In the genomic region with DNA sequence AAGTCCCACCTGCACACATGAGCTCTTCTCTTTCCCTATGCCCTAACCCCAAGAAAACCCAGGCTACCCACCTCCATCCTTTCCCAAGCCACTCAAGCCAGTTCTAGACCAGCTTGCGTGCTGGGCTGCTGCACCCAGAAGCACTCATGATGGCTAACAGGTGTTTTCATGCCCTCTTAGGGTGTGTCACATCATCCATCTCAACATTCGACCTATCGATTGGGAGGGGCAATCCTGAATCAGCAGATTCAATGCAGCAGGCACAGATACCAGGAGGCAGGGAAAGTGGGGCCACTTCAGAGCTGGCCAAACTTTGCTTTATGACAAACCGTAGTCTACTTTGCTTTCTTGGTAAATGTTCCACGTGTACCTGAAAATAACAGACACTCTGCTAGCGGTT, we compare ENCODE assay signal across 25 cellular contexts. TPM values are rescaled to one million over a fixed set of nuclear protein-coding genes. Genes with fewer than 3 reads are reported as not detected.
"Had no signal": no experiment of that assay in that cellular context is flagged by ENCODE, and none has a peak within 500 bp of the region (broad histone marks: within the 10 kb centered on the region; RNA-seq: fewer than 3 reads in every experiment).

No MANE protein-coding gene starts in this region.

- H3K27ac Mint-ChIP-seq: nephron progenitor cell; stimulated activated naive B cell treated with anti-CD40 and anti-IgM and Interleukin-4, amounts not matched to agents 10 μg/mL and 1 μg/mL and 100 μg/mL, for 72 hours; stimulated activated naive CD8-positive, alpha-beta T cell treated with anti-CD3 and anti-CD28 coated beads, Interleukin-15, amount 100 ng/mL, for 72 hours had no signal

- H3K27me3 ChIP-seq: hepatocyte, testis, tibial nerve, upper lobe of right lung, vagina had no signal

- H3K4me1 Mint-ChIP-seq: nephron progenitor cell; stimulated activated naive B cell treated with anti-CD40 and anti-IgM and Interleukin-4, amounts not matched to agents 10 μg/mL and 1 μg/mL and 100 μg/mL, for 72 hours had no signal

- H3K4me3 ChIP-seq: dorsolateral prefrontal cortex, hepatocyte, lung, sigmoid colon, skin epidermis, testis, tibial nerve, upper lobe of right lung, vagina had no signal

- H3K36me3 ChIP-seq: sigmoid colon, tibial nerve, upper lobe of right lung, vagina had no signal

- H3K9me3 ChIP-seq: testis, upper lobe of right lung had no signal

- ATAC-seq: left colon; left ventricle myocardium superior; stimulated activated naive B cell treated with anti-CD40 and anti-IgM and Interleukin-4, amounts not matched to agents 10 μg/mL and 1 μg/mL and 100 μg/mL, for 72 hours; stimulated activated naive CD8-positive, alpha-beta T cell treated with anti-CD3 and anti-CD28 coated beads, Interleukin-15, amount 100 ng/mL, for 72 hours; upper lobe of right lung had no signal

- H3K27me3 Mint-ChIP-seq: stimulated activated naive CD8-positive, alpha-beta T cell treated with anti-CD3 and anti-CD28 coated beads, Interleukin-15, amount 100 ng/mL, for 72 hours had no signal

- H3K4me3 Mint-ChIP-seq: nephron progenitor cell; stimulated activated naive B cell treated with anti-CD40 and anti-IgM and Interleukin-4, amounts not matched to agents 10 μg/mL and 1 μg/mL and 100 μg/mL, for 72 hours; stimulated activated naive CD8-positive, alpha-beta T cell treated with anti-CD3 and anti-CD28 coated beads, Interleukin-15, amount 100 ng/mL, for 72 hours had no signal

- H3K27ac ChIP-seq: dorsolateral prefrontal cortex, hepatocyte, sigmoid colon, skin epidermis, testis, tibial nerve, upper lobe of right lung, vagina had no signal

- H3K4me2 ChIP-seq: hepatocyte had no signal

- H3K79me2 ChIP-seq: hepatocyte had no signal

- H2AFZ ChIP-seq: hepatocyte had no signal

- DNase-seq: dorsolateral prefrontal cortex; effector CD8-positive, alpha-beta T cell; foreskin melanocyte; head of caudate nucleus; left colon; left ventricle myocardium superior; mesenchymal stem cell; midbrain; nephron progenitor cell; posterior cingulate gyrus; sigmoid colon; stimulated activated CD4-positive, alpha-beta T cell treated with anti-CD3 and anti-CD28 coated beads, Interleukin-2, amount 100 ng/mL, for 24 hours; stimulated activated CD4-positive, alpha-beta T cell treated with anti-CD3 and anti-CD28 coated beads, Interleukin-4, amount 100 ng/mL, for 4 hours; stimulated activated naive B cell treated with anti-CD40 and anti-IgM and Interleukin-4, amounts not matched to agents 10 μg/mL and 1 μg/mL and 100 μg/mL, for 72 hours; stimulated activated naive CD8-positive, alpha-beta T cell treated with anti-CD3 and anti-CD28 coated beads, Interleukin-15, amount 100 ng/mL, for 72 hours; testis; upper lobe of right lung had no signal

- H3K4me1 ChIP-seq: testis, upper lobe of right lung, vagina had no signal

RNA-seq across cellular contexts. Expression of gene S100B, which starts 24.0 kb away (rescaled TPM):
- total RNA-seq: hepatocyte, kidney epithelial cell, osteocyte, pulmonary artery endothelial cell had no signal
- polyA plus RNA-seq: hepatocyte had no signal
